8 cellular contexts compared by ENCODE assay signal in the genomic region with DNA sequence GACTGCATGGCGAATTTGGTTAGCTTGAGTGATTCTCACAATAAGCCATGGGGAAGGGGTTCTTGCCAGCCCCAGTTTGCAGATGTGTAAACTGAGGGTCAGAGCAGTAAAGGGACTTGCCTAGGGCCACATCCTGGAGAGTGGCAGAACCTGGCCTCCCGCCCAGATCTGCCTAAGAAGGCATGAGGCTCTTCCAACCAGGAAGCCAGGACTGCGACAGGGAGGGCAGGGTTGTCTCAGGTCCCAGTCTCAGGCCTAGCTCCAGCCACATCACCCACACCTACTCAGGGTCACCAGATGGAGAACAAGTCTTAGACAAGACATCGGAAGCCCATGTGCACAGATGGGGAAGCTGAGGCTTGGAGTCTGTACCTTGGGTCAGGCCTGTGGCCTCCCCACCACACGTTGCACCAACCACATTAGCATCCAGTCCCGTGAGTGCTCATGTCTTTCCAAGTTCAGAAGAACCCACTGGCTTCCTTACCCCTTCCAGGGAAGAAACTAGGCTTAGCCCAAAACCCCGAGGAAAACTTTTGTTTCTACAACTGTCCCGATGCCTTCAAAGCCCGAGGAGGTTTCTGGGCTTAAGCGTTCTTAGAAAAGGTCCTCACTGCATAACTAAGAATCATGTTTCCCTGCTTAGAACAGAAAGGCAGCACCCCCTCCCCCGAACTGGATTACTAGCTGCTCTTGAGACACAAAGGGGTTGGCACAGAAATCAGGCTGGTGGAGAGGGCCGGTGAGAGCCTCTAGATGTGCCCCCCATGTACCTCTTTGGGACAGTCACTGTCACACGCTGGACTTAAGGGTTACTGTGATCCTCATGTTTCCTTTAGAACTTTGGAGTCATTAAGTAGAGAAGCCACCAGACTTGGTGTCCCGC. TPM values are rescaled to one million over a fixed set of nuclear protein-coding genes. Genes with fewer than 3 reads are reported as not detected.
A peak's percentile ranks its signal among the peaks of the same experiment; 100 is the strongest.
DNase-seq lines count a peak whose midpoint lies in the region; ATAC-seq lines count a peak whose summit lies in the region.

No MANE protein-coding gene starts in this region.

- H3K4me1 Mint-ChIP-seq in activated naive CD8-positive, alpha-beta T cell treated with anti-CD3 and anti-CD28 coated beads for 36 hours, result peaks cover 46% of the 10 kb centered on the region
- peaks cover 52% of the 10 kb centered on the region for H3K4me1 Mint-ChIP-seq in memory B cell

- H3K36me3 Mint-ChIP-seq in activated naive CD8-positive, alpha-beta T cell treated with anti-CD3 and anti-CD28 coated beads for 36 hours, result peaks cover 53% of the 10 kb centered on the region
- peaks cover 2% of the 10 kb centered on the region for H3K36me3 Mint-ChIP-seq in memory B cell

- H3K4me3 Mint-ChIP-seq in activated naive CD8-positive, alpha-beta T cell treated with anti-CD3 and anti-CD28 coated beads for 36 hours, result peak overlapping the region; percentile 98
- peak overlapping the region; percentile 99 for H3K4me3 Mint-ChIP-seq in memory B cell

- ATAC-seq in memory B cell (ENCODE audit: low read depth) (no peak), HG02623 (IDR thresholded peaks at IDR 0.05; ENCODE audit: unreplicated experiment) (no peak)

- H3K27ac Mint-ChIP-seq in activated naive CD8-positive, alpha-beta T cell treated with anti-CD3 and anti-CD28 coated beads for 36 hours, result peak overlapping the region; percentile 95
- H3K27ac Mint-ChIP-seq in memory B cell, result peak overlapping the region; percentile 81

- DNase-seq in AML-193 (lab: John Stamatoyannopoulos, UW) (peak; percentile 44 to 60), KG1 (lab: John Stamatoyannopoulos, UW) (peak; percentile 76), memory B cell (ENCODE audit: low spot score in 2 of 2) (no peak), retina (no peak), AG08395 (ENCODE audit: low spot score) (no peak), RKO (ENCODE audit: low spot score) (no peak)
- DNase-seq in activated naive CD8-positive, alpha-beta T cell treated with anti-CD3 and anti-CD28 coated beads for 36 hours, result no peak

- H3K27me3 Mint-ChIP-seq in activated naive CD8-positive, alpha-beta T cell treated with anti-CD3 and anti-CD28 coated beads for 36 hours, result no peaks in the 10 kb centered on the region
- H3K27me3 Mint-ChIP-seq in memory B cell, result no peaks in the 10 kb centered on the region

- H3K9me3 Mint-ChIP-seq in activated naive CD8-positive, alpha-beta T cell treated with anti-CD3 and anti-CD28 coated beads for 36 hours, result no peaks in the 10 kb centered on the region
- no peaks in the 10 kb centered on the region for H3K9me3 Mint-ChIP-seq in memory B cell

RNA-seq across cellular contexts. Expression of a gene that starts 2.3 kb away (rescaled TPM):
- 10 to 100 TPM; 36.1 to 37.4 TPM for total RNA-seq in activated naive CD8-positive, alpha-beta T cell treated with anti-CD3 and anti-CD28 coated beads for 36 hours

RNA-seq across cellular contexts. Expression of a gene that starts 15.5 kb away (rescaled TPM):
- total RNA-seq in activated naive CD8-positive, alpha-beta T cell treated with anti-CD3 and anti-CD28 coated beads for 36 hours, result under 1 TPM; 0.35 to 0.42 TPM

Comparison
In these comparisons a context has a peak if more than half of its experiments do, and no peak if none do; other contexts are left out.
1. DNase-seq: peak in AML-193 (2 of 2) and KG1 (single experiment); none in activated naive CD8-positive, alpha-beta T cell treated with anti-CD3 and anti-CD28 coated beads for 36 hours (single experiment), memory B cell (0 of 2), retina (single experiment), AG08395 (single experiment) and RKO (single experiment).